Comparison of ENCODE assay signal across 1 cellular context in the genomic region with DNA sequence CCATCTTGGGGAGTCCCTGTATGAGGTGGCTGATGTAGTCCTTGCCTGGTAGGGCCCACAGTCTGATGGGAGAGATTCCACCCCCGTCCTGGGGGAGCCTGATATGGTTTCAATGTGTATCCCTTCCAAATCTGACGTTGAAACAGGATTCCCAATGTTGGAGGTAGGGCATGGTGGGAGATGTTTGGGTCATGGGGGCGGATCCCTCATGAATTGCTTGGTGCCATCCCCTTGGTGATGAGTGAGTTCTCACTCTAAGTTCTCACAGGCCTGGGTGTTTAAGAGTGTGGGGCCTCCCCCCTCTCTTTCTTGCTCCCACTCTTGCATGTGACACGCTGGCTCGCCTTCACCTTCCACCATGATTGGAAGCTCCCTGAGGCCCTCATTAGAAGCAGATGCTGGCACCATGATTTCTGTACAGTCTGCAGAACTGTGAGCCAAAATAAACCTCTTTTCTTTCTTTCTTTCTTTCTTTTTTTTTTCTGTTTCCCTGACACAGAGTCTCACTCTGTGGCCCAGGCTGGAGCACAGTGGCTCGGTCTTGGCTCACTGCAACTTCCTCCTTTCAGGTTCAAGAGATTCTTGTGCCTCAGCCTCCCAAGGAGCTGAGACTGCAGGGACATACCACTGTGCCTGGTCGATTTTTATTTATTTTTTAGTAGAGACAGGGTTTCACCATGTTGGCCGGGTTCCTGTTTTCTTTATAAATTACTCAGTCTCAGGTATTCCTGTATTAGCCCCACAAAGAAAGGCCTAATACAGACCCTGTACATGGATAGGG.
TF ChIP-seq lines count a peak whose summit lies in the region.

No MANE protein-coding gene starts in this region.

TF ChIP-seq in HepG2, 621 proteins besides CTCF, POLR2A, EP300 and RAD21 (continued from another document):
- TF ChIP-seq, protein P1, sequence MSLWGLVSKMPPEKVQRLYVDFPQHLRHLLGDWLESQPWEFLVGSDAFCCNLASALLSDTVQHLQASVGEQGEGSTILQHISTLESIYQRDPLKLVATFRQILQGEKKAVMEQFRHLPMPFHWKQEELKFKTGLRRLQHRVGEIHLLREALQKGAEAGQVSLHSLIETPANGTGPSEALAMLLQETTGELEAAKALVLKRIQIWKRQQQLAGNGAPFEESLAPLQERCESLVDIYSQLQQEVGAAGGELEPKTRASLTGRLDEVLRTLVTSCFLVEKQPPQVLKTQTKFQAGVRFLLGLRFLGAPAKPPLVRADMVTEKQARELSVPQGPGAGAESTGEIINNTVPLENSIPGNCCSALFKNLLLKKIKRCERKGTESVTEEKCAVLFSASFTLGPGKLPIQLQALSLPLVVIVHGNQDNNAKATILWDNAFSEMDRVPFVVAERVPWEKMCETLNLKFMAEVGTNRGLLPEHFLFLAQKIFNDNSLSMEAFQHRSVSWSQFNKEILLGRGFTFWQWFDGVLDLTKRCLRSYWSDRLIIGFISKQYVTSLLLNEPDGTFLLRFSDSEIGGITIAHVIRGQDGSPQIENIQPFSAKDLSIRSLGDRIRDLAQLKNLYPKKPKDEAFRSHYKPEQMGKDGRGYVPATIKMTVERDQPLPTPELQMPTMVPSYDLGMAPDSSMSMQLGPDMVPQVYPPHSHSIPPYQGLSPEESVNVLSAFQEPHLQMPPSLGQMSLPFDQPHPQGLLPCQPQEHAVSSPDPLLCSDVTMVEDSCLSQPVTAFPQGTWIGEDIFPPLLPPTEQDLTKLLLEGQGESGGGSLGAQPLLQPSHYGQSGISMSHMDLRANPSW (CRISPR knock-in tag; IDR thresholded peaks at IDR 0.05; ENCODE audit: borderline replicate concordance), result no peak
- no peak for TF ChIP-seq GLMP (CRISPR knock-in tag; IDR thresholded peaks at IDR 0.05; ENCODE audit: borderline replicate concordance)
- TF ChIP-seq ZNF335 (CRISPR knock-in tag; IDR thresholded peaks at IDR 0.05), result no peak
- no peak for TF ChIP-seq CC2D1A (CRISPR knock-in tag; IDR thresholded peaks at IDR 0.05)
- TF ChIP-seq ZNF143 (CRISPR knock-in tag; IDR thresholded peaks at IDR 0.05), result no peak
- TF ChIP-seq, protein P2, sequence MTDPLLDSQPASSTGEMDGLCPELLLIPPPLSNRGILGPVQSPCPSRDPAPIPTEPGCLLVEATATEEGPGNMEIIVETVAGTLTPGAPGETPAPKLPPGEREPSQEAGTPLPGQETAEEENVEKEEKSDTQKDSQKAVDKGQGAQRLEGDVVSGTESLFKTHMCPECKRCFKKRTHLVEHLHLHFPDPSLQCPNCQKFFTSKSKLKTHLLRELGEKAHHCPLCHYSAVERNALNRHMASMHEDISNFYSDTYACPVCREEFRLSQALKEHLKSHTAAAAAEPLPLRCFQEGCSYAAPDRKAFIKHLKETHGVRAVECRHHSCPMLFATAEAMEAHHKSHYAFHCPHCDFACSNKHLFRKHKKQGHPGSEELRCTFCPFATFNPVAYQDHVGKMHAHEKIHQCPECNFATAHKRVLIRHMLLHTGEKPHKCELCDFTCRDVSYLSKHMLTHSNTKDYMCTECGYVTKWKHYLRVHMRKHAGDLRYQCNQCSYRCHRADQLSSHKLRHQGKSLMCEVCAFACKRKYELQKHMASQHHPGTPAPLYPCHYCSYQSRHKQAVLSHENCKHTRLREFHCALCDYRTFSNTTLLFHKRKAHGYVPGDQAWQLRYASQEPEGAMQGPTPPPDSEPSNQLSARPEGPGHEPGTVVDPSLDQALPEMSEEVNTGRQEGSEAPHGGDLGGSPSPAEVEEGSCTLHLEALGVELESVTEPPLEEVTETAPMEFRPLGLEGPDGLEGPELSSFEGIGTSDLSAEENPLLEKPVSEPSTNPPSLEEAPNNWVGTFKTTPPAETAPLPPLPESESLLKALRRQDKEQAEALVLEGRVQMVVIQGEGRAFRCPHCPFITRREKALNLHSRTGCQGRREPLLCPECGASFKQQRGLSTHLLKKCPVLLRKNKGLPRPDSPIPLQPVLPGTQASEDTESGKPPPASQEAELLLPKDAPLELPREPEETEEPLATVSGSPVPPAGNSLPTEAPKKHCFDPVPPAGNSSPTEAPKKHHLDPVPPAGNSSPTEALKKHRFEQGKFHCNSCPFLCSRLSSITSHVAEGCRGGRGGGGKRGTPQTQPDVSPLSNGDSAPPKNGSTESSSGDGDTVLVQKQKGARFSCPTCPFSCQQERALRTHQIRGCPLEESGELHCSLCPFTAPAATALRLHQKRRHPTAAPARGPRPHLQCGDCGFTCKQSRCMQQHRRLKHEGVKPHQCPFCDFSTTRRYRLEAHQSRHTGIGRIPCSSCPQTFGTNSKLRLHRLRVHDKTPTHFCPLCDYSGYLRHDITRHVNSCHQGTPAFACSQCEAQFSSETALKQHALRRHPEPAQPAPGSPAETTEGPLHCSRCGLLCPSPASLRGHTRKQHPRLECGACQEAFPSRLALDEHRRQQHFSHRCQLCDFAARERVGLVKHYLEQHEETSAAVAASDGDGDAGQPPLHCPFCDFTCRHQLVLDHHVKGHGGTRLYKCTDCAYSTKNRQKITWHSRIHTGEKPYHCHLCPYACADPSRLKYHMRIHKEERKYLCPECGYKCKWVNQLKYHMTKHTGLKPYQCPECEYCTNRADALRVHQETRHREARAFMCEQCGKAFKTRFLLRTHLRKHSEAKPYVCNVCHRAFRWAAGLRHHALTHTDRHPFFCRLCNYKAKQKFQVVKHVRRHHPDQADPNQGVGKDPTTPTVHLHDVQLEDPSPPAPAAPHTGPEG (CRISPR knock-in tag; IDR thresholded peaks at IDR 0.05), result no peak
- no peak for TF ChIP-seq SP1 (IDR thresholded peaks at IDR 0.05)
- TF ChIP-seq SP1 (CRISPR knock-in tag; IDR thresholded peaks at IDR 0.05), result no peak
- TF ChIP-seq ZNF788 (CRISPR knock-in tag; IDR thresholded peaks at IDR 0.05; ENCODE audit: borderline replicate concordance), result no peak
- no peak for TF ChIP-seq KLF9 (CRISPR knock-in tag; IDR thresholded peaks at IDR 0.05; ENCODE audit: low read depth)
- no peak for TF ChIP-seq FOXA3 (CRISPR knock-in tag; IDR thresholded peaks at IDR 0.05)
- TF ChIP-seq DR1 (CRISPR knock-in tag; IDR thresholded peaks at IDR 0.05), result no peak
- no peak for TF ChIP-seq XBP1 (CRISPR knock-in tag; IDR thresholded peaks at IDR 0.05)
- no peak for TF ChIP-seq GPBP1L1 (CRISPR knock-in tag; IDR thresholded peaks at IDR 0.05)
- TF ChIP-seq ZNF652 (CRISPR knock-in tag; IDR thresholded peaks at IDR 0.05; ENCODE audit: borderline replicate concordance, low read depth), result no peak
- TF ChIP-seq ZBTB4 (CRISPR knock-in tag; IDR thresholded peaks at IDR 0.05; ENCODE audit: borderline replicate concordance), result no peak
- no peak for TF ChIP-seq GATAD2A (CRISPR knock-in tag; IDR thresholded peaks at IDR 0.05)
- no peak for TF ChIP-seq HNRNPLL (IDR thresholded peaks at IDR 0.05; ENCODE audit: low read depth, low read length, poor library complexity, severe bottlenecking)
- no peak for TF ChIP-seq GZF1 (CRISPR knock-in tag; IDR thresholded peaks at IDR 0.05)
TF ChIP-seq in HepG2: peak in this region for 0.
